9 cellular contexts compared by ENCODE assay signal in genomic region chr11:45285931-45286632, GRCh38. TPM values are rescaled to one million over a fixed set of nuclear protein-coding genes. Genes with fewer than 3 reads are reported as not detected.
A peak's percentile ranks its signal among the peaks of the same experiment; 100 is the strongest.
DNase-seq lines count a peak whose midpoint lies in the region; ATAC-seq and TF ChIP-seq lines count a peak whose summit lies in the region.
"Had no signal": no experiment of that assay in that cellular context is flagged by ENCODE, and none has a peak within 500 bp of the region (broad histone marks: within the 10 kb centered on the region; RNA-seq: fewer than 3 reads in every experiment).

Gene SYT13 (minus strand): TSS chr11:45286341. CDS start chr11:45286207, 134 bp downstream.

- ATAC-seq in gastroesophageal sphincter = no peak
- ATAC-seq in HG02678 (IDR thresholded peaks at IDR 0.05; ENCODE audit: unreplicated experiment) = no peak

- peak within 1 kb of the TSS; percentile 89 for H4K8ac ChIP-seq in neuronal stem cell (ENCODE audit: low read depth, low read length)

- TF ChIP-seq CTCF in glutamatergic neuron (IDR thresholded peaks at IDR 0.05; ENCODE audit: partially characterized antibody, unreplicated experiment) (no peak), gastroesophageal sphincter (IDR thresholded peaks at IDR 0.05) (no peak)

- peaks cover 20% of the 10 kb centered on the region for H3K27me3 Mint-ChIP-seq in glutamatergic neuron (ENCODE audit: unreplicated experiment)

- H3K18ac ChIP-seq in neuronal stem cell (ENCODE audit: low read length) = peak within 1 kb of the TSS; percentile 96

- TF ChIP-seq POLR2A in gastroesophageal sphincter (IDR thresholded peaks at IDR 0.05) = no peak

- H2BK15ac ChIP-seq in neuronal stem cell (ENCODE audit: low read length) = peak within 1 kb of the TSS; percentile 38

- peak within 1 kb of the TSS; percentile 38 to 94 for H3K4me3 ChIP-seq in neuronal stem cell (ENCODE audit: low read length in 2 of 2)
- H3K4me3 ChIP-seq in gastroesophageal sphincter = peak within 1 kb of the TSS in 1 of 2 donors; percentile 34

- peak within 1 kb of the TSS; percentile 37 for H3K23ac ChIP-seq in neuronal stem cell (ENCODE audit: low read depth, low read length, poor library complexity)

- H3K36me3 Mint-ChIP-seq in glutamatergic neuron (ENCODE audit: unreplicated experiment) = peaks cover 6% of the 10 kb centered on the region

- H4K91ac ChIP-seq in neuronal stem cell (ENCODE audit: low read depth, low read length, poor library complexity) = no peak within 1 kb of the TSS

- peaks cover 0 to 3% of the 10 kb centered on the region in 2 donors for H3K9me3 ChIP-seq in neuronal stem cell (replicated peaks in 1 of 2; ENCODE audit: control insufficient read depth in 2 of 2, insufficient read depth in 1 of 2, low read depth in 1 of 2, low read length in 2 of 2)
- peaks cover 0 to 21% (median 0%) of the 10 kb centered on the region in 3 donors for H3K9me3 ChIP-seq in gastroesophageal sphincter

- WGBS in neuronal stem cell (ENCODE audit: extremely low coverage in 2 of 2, insufficient read length in 2 of 2, insufficient replicate concordance in 1 of 2), 2 donors = no CpG with 5 or more reads among the region's 50 CpGs
- WGBS in gastroesophageal sphincter (ENCODE audit: low coverage in 1 of 2), 2 donors = 20 to 30% methylated on average over 1 to 4 of the region's 50 CpGs

- no peak within 1 kb of the TSS for H2AK5ac ChIP-seq in neuronal stem cell (ENCODE audit: low read depth, low read length)

- H3K79me1 ChIP-seq in neuronal stem cell (ENCODE audit: low read depth, low read length) = no peaks in the 10 kb centered on the region

- peak within 1 kb of the TSS; percentile 99 for H3K4me2 ChIP-seq in neuronal stem cell (ENCODE audit: insufficient read depth, low read length, poor library complexity, severe bottlenecking)

- no peak for TF ChIP-seq EP300 in gastroesophageal sphincter (IDR thresholded peaks at IDR 0.05)

- no peak within 1 kb of the TSS for H3K4ac ChIP-seq in neuronal stem cell (ENCODE audit: low read length)

- peak within 1 kb of the TSS; percentile 4 for H2BK5ac ChIP-seq in neuronal stem cell (ENCODE audit: low read length)

- H3K9ac ChIP-seq in neuronal stem cell (ENCODE audit: low read depth, low read length, poor library complexity) = peak within 1 kb of the TSS; percentile 91

- H3K36me3 ChIP-seq in neuronal stem cell (replicated peaks in 1 of 2; ENCODE audit: control insufficient read depth in 2 of 2, insufficient read depth in 2 of 2, low read length in 2 of 2) (no peaks in the 10 kb centered on the region), gastroesophageal sphincter (no peaks in the 10 kb centered on the region)

- H3K4me1 Mint-ChIP-seq in glutamatergic neuron (ENCODE audit: low read depth, unreplicated experiment) = peaks cover 15% of the 10 kb centered on the region

- H3K4me3 Mint-ChIP-seq in glutamatergic neuron (ENCODE audit: unreplicated experiment) = peak within 1 kb of the TSS; percentile 91

- H3K4me1 ChIP-seq in neuronal stem cell (ENCODE audit: control insufficient read depth in 2 of 2, insufficient read depth in 1 of 2, low read depth in 1 of 2, low read length in 2 of 2) (peaks cover 5 to 12% of the 10 kb centered on the region in 2 donors), gastroesophageal sphincter (peaks cover 0 to 10% (median 0%) of the 10 kb centered on the region in 3 donors)

- H2AFZ ChIP-seq in neuronal stem cell (ENCODE audit: low read length) = peak within 1 kb of the TSS; percentile 90

- H2BK120ac ChIP-seq in neuronal stem cell (ENCODE audit: low read depth, low read length) = no peak within 1 kb of the TSS

- peak within 1 kb of the TSS; percentile 57 for H3K27ac Mint-ChIP-seq in glutamatergic neuron (ENCODE audit: unreplicated experiment)

- peaks cover 10% of the 10 kb centered on the region for H3K9me3 Mint-ChIP-seq in glutamatergic neuron (ENCODE audit: unreplicated experiment)

- DNase-seq in DMS79 (lab: John Stamatoyannopoulos, UW) (peak; percentile 70), NCI-H446 (lab: John Stamatoyannopoulos, UW) (peak; percentile 28 to 76), glutamatergic neuron (peak; percentile 72), neuronal stem cell (ENCODE audit: low spot score) (peak; percentile 54), AG08396 (ENCODE audit: low spot score) (no peak)
- DNase-seq in activated T-cell treated with anti-CD3 and anti-CD28 coated beads, Interleukin-2, amount 50 U/mL, for 48 hours = no peak

- H3K27ac ChIP-seq in neuronal stem cell (replicated peaks; ENCODE audit: low read length) (no peak within 1 kb of the TSS), gastroesophageal sphincter (no peak within 1 kb of the TSS)

- H2BK12ac ChIP-seq in neuronal stem cell (ENCODE audit: low read length) = peak within 1 kb of the TSS; percentile 50

- H3K27me3 ChIP-seq in neuronal stem cell (ENCODE audit: control insufficient read depth in 3 of 3, insufficient read depth in 3 of 3, low read depth in 1 of 3, low read length in 3 of 3) (peaks cover 0 to 62% (median 11%) of the 10 kb centered on the region in 3 experiments), gastroesophageal sphincter (peaks cover 95% of the 10 kb centered on the region)

- H3K14ac ChIP-seq in neuronal stem cell (ENCODE audit: low read length) = peak within 1 kb of the TSS; percentile 60

RNA-seq across cellular contexts. Expression of gene SYT13, which starts in this region (rescaled TPM):
- total RNA-seq in glutamatergic neuron (ENCODE audit: unreplicated experiment) (7.5 TPM), gastroesophageal sphincter (1 to 10 TPM in 1 of 4 donors, under 1 TPM in 2, not detected in 1; 0.19 to 1.3 (median 0.67) TPM)
- 7.1 TPM for polyA plus RNA-seq in neuronal stem cell (2013, experiment 1 of 2)
- 7.3 TPM for polyA plus RNA-seq in neuronal stem cell (2013, experiment 2 of 2)
- total RNA-seq: OCI-LY7 had no signal

Comparison
In these comparisons a context has a peak if more than half of its experiments do, and no peak if none do; other contexts are left out.
1. DNase-seq: peak in DMS79 (single experiment), NCI-H446 (2 of 2), glutamatergic neuron (single experiment) and neuronal stem cell (single experiment); none in activated T-cell treated with anti-CD3 and anti-CD28 coated beads, Interleukin-2, amount 50 U/mL, for 48 hours (0 of 2) and AG08396 (single experiment).